In genomic region chr13:45082964-45083363, GRCh38 we compare ENCODE assay signal across 1 cellular context.
TF ChIP-seq lines count a peak whose summit lies in the region.

No MANE protein-coding gene starts in this region.

TF ChIP-seq in SK-N-SH, 30 proteins besides CTCF, POLR2A, EP300 and RAD21 (continued from another document):
- no peak for TF ChIP-seq RFX5 (IDR thresholded peaks at IDR 0.05; ENCODE audit: low read length)
- TF ChIP-seq PBX3 (IDR thresholded peaks at IDR 0.05) = peak; percentile 55
- TF ChIP-seq FOSL2 (IDR thresholded peaks at IDR 0.05; ENCODE audit: borderline replicate concordance, low read depth) = peak; percentile 40; the same call in 1 of the 2 replicates
- TF ChIP-seq MEF2A (IDR thresholded peaks at IDR 0.05; ENCODE audit: borderline replicate concordance, low read depth) = no peak
